In genomic region chr4:55183926-55184599, GRCh38 we compare ENCODE assay signal across 9 cellular contexts. TPM values are rescaled to one million over a fixed set of nuclear protein-coding genes. Genes with fewer than 3 reads are reported as not detected.
DNase-seq lines count a peak whose midpoint lies in the region; ATAC-seq, FAIRE-seq and TF ChIP-seq lines count a peak whose summit lies in the region.
"Had no signal": no experiment of that assay in that cellular context is flagged by ENCODE, and none has a peak within 500 bp of the region (broad histone marks: within the 10 kb centered on the region; RNA-seq: fewer than 3 reads in every experiment).

No MANE protein-coding gene starts in this region.

- intact Hi-C loops in right cardiac atrium (cut with DNase I): loop anchor here in 1 of 4 donors (10.0 kb wide), 1 partner anchor 131 kb away; no protein-coding TSS in a partner anchor

- peaks cover 34% of the 10 kb centered on the region for H3K27me3 Mint-ChIP-seq in stimulated activated naive CD8-positive, alpha-beta T cell treated with anti-CD3 and anti-CD28 coated beads, Interleukin-15, amount 100 ng/mL, for 72 hours
- peaks cover 13% of the 10 kb centered on the region for H3K27me3 Mint-ChIP-seq in activated T-helper 17 cell treated with anti-CD3 and anti-CD28 coated beads, Interleukin-2, amount 50 U/mL, for 72 hours

- ATAC-seq in stimulated activated naive CD8-positive, alpha-beta T cell treated with anti-CD3 and anti-CD28 coated beads, Interleukin-15, amount 100 ng/mL, for 72 hours: peak; percentile 31
- no peak for ATAC-seq in stimulated activated naive CD8-positive, alpha-beta T cell treated with anti-CD3 and anti-CD28 coated beads, Interleukin-15, Interleukin-2, amounts not matched to agents 100 U/mL and 50 U/mL, for 24 hours
- ATAC-seq in activated T-helper 17 cell treated with anti-CD3 and anti-CD28 coated beads, Interleukin-2, amount 50 U/mL, for 72 hours (replicated peaks): peak; percentile 35
- ATAC-seq in right cardiac atrium (peak; percentile 40 to 78), GM18517 (IDR thresholded peaks at IDR 0.05; ENCODE audit: unreplicated experiment) (no peak)

- no peak overlapping the region for H3K4me3 Mint-ChIP-seq in stimulated activated naive CD8-positive, alpha-beta T cell treated with anti-CD3 and anti-CD28 coated beads, Interleukin-15, amount 100 ng/mL, for 72 hours
- H3K4me3 Mint-ChIP-seq in activated T-helper 17 cell treated with anti-CD3 and anti-CD28 coated beads, Interleukin-2, amount 50 U/mL, for 72 hours: no peak overlapping the region

- H3K36me3 Mint-ChIP-seq in activated T-helper 17 cell treated with anti-CD3 and anti-CD28 coated beads, Interleukin-2, amount 50 U/mL, for 72 hours (ENCODE audit: low read depth): no peaks in the 10 kb centered on the region

- no peak for TF ChIP-seq POLR2A in erythroblast (IDR thresholded peaks at IDR 0.05; ENCODE audit: low read length)

- 49% methylated on average over 8 of the region's 8 CpGs for WGBS in right cardiac atrium

- no peak for TF ChIP-seq CTCF in D721Med (IDR thresholded peaks at IDR 0.05; ENCODE audit: insufficient read depth, missing control alignments)

- no peaks in the 10 kb centered on the region for H3K27me3 ChIP-seq in right cardiac atrium (ENCODE audit: control insufficient read depth, insufficient read depth)

- FAIRE-seq in urothelium cell line (lab: Jason Lieb, UNC) (no peak), D721Med (lab: Jason Lieb, UNC) (no peak)

- H3K4me1 ChIP-seq in right cardiac atrium (ENCODE audit: control insufficient read depth, insufficient read depth, low read length): peaks cover 2% of the 10 kb centered on the region

- no peak overlapping the region for H3K27ac Mint-ChIP-seq in stimulated activated naive CD8-positive, alpha-beta T cell treated with anti-CD3 and anti-CD28 coated beads, Interleukin-15, amount 100 ng/mL, for 72 hours
- no peak overlapping the region for H3K27ac Mint-ChIP-seq in activated T-helper 17 cell treated with anti-CD3 and anti-CD28 coated beads, Interleukin-2, amount 50 U/mL, for 72 hours

- no peak for DNase-seq in stimulated activated naive CD8-positive, alpha-beta T cell treated with anti-CD3 and anti-CD28 coated beads, Interleukin-15, amount 100 ng/mL, for 72 hours
- DNase-seq in stimulated activated naive CD8-positive, alpha-beta T cell treated with anti-CD3 and anti-CD28 coated beads, Interleukin-15, Interleukin-2, amounts not matched to agents 100 U/mL and 50 U/mL, for 24 hours: no peak
- DNase-seq in right cardiac atrium (no peak), urothelium cell line (ENCODE audit: low spot score) (peak; percentile 89), D721Med (ENCODE audit: insufficient read length, low spot score) (no peak), erythroblast (lab: John Stamatoyannopoulos, UW) (no peak)
- DNase-seq: DMS 273 treated with DMSO at 0.1 percent for 48 hours had no signal

- H3K4me1 Mint-ChIP-seq in stimulated activated naive CD8-positive, alpha-beta T cell treated with anti-CD3 and anti-CD28 coated beads, Interleukin-15, amount 100 ng/mL, for 72 hours: peaks cover 14% of the 10 kb centered on the region
- H3K4me1 Mint-ChIP-seq in activated T-helper 17 cell treated with anti-CD3 and anti-CD28 coated beads, Interleukin-2, amount 50 U/mL, for 72 hours: no peaks in the 10 kb centered on the region

- H3K27ac ChIP-seq in right cardiac atrium (ENCODE audit: low read length): no peak overlapping the region

- H3K9me3 Mint-ChIP-seq in stimulated activated naive CD8-positive, alpha-beta T cell treated with anti-CD3 and anti-CD28 coated beads, Interleukin-15, amount 100 ng/mL, for 72 hours: no peaks in the 10 kb centered on the region
- H3K9me3 Mint-ChIP-seq in activated T-helper 17 cell treated with anti-CD3 and anti-CD28 coated beads, Interleukin-2, amount 50 U/mL, for 72 hours: no peaks in the 10 kb centered on the region

- no peaks in the 10 kb centered on the region for H3K9me3 ChIP-seq in right cardiac atrium (ENCODE audit: control insufficient read depth, low read length)

- no peak overlapping the region for H3K4me3 ChIP-seq in right cardiac atrium (ENCODE audit: low read length)

RNA-seq across cellular contexts. Expression of gene KDR, which starts 58.7 kb away (rescaled TPM):
- not detected for total RNA-seq in activated T-helper 17 cell treated with anti-CD3 and anti-CD28 coated beads, Interleukin-2, amount 50 U/mL, for 72 hours
- 10 to 100 TPM; 13.6 to 20.9 (median 17.2) TPM for total RNA-seq in right cardiac atrium
- polyA plus RNA-seq in right cardiac atrium: 10.5 TPM

Comparison
In these comparisons a context has a peak if more than half of its experiments do, and no peak if none do; other contexts are left out.
1. ATAC-seq: peak in stimulated activated naive CD8-positive, alpha-beta T cell treated with anti-CD3 and anti-CD28 coated beads, Interleukin-15, amount 100 ng/mL, for 72 hours (single experiment), activated T-helper 17 cell treated with anti-CD3 and anti-CD28 coated beads, Interleukin-2, amount 50 U/mL, for 72 hours (single experiment) and right cardiac atrium (2 of 2); none in stimulated activated naive CD8-positive, alpha-beta T cell treated with anti-CD3 and anti-CD28 coated beads, Interleukin-15, Interleukin-2, amounts not matched to agents 100 U/mL and 50 U/mL, for 24 hours (single experiment) and GM18517 (single experiment).
2. RNA of gene KDR, which starts 58.7 kb away (total RNA-seq): 13.6 to 20.9 TPM in right cardiac atrium; not detected in activated T-helper 17 cell treated with anti-CD3 and anti-CD28 coated beads, Interleukin-2, amount 50 U/mL, for 72 hours; every median in the first group is over 10 times any median in the second.